Comparison of ENCODE assay signal across 1 cellular context in genomic region chr11:7605544-7605943, GRCh38.
TF ChIP-seq lines count a peak whose summit lies in the region.

No MANE protein-coding gene starts in this region.

TF ChIP-seq in SK-N-SH, 30 proteins besides CTCF, POLR2A, EP300 and RAD21 (continued from another document):
- no peak for TF ChIP-seq FOXJ3 (CRISPR knock-in tag; IDR thresholded peaks at IDR 0.05)
- no peak for TF ChIP-seq EZH2phosphoT487 (IDR thresholded peaks at IDR 0.05; ENCODE audit: borderline replicate concordance, low read depth)
- no peak for TF ChIP-seq REST (IDR thresholded peaks at IDR 0.05; ENCODE audit: low read depth, low read length)
- TF ChIP-seq YY1 (IDR thresholded peaks at IDR 0.05; ENCODE audit: low read depth), result no peak
- TF ChIP-seq MAX (IDR thresholded peaks at IDR 0.05; ENCODE audit: low read depth), result no peak
- no peak for TF ChIP-seq FOXM1 (IDR thresholded peaks at IDR 0.05; ENCODE audit: low read depth)
TF ChIP-seq in SK-N-SH: peak in this region for 0.
